In the genomic region with DNA sequence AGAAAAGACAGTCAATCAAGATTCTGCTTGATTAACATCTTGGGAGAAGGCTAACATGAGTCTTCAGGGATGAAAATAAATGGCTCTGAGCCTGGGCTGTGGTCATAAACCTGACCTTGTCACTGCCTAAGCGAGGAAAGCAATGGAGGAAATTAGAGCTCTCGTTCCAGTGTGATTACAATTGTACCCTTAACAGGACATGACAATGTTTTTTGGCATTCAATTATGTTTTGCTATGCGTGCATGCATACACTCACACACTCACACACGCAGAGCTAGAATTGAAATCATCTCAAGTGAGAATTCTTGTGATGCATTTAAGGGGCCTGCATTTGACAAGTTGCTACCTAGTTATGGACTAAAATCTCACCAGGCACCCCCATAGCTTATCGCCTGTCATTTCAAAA, we compare ENCODE assay signal across 9 cellular contexts. TPM values are rescaled to one million over a fixed set of nuclear protein-coding genes. Genes with fewer than 3 reads are reported as not detected.
A peak's percentile ranks its signal among the peaks of the same experiment; 100 is the strongest.
DNase-seq lines count a peak whose midpoint lies in the region; ATAC-seq and TF ChIP-seq lines count a peak whose summit lies in the region.
"Had no signal": no experiment of that assay in that cellular context is flagged by ENCODE, and none has a peak within 500 bp of the region (broad histone marks: within the 10 kb centered on the region; RNA-seq: fewer than 3 reads in every experiment).

No MANE protein-coding gene starts in this region.

- H3K27me3 Mint-ChIP-seq in stimulated activated memory B cell treated with anti-CD40 and anti-IgM and Interleukin-4, amounts not matched to agents 10 μg/mL and 1 μg/mL and 100 μg/mL, for 72 hours, result no peaks in the 10 kb centered on the region
- no peaks in the 10 kb centered on the region for H3K27me3 Mint-ChIP-seq in activated T-helper 17 cell treated with anti-CD3 and anti-CD28 coated beads, Interleukin-2, amount 50 U/mL, for 72 hours

- no peak for TF ChIP-seq CTCF in WI38 (IDR thresholded peaks at IDR 0.05; ENCODE audit: low read depth, low read length)

- no peaks in the 10 kb centered on the region for H3K9me3 Mint-ChIP-seq in stimulated activated memory B cell treated with anti-CD40 and anti-IgM and Interleukin-4, amounts not matched to agents 10 μg/mL and 1 μg/mL and 100 μg/mL, for 72 hours
- no peaks in the 10 kb centered on the region for H3K9me3 Mint-ChIP-seq in activated T-helper 17 cell treated with anti-CD3 and anti-CD28 coated beads, Interleukin-2, amount 50 U/mL, for 72 hours

- no peak overlapping the region for H3K4me3 Mint-ChIP-seq in stimulated activated memory B cell treated with anti-CD40 and anti-IgM and Interleukin-4, amounts not matched to agents 10 μg/mL and 1 μg/mL and 100 μg/mL, for 72 hours
- H3K4me3 Mint-ChIP-seq in activated T-helper 17 cell treated with anti-CD3 and anti-CD28 coated beads, Interleukin-2, amount 50 U/mL, for 72 hours, result no peak overlapping the region

- no peaks in the 10 kb centered on the region for H3K36me3 Mint-ChIP-seq in stimulated activated memory B cell treated with anti-CD40 and anti-IgM and Interleukin-4, amounts not matched to agents 10 μg/mL and 1 μg/mL and 100 μg/mL, for 72 hours
- no peaks in the 10 kb centered on the region for H3K36me3 Mint-ChIP-seq in activated T-helper 17 cell treated with anti-CD3 and anti-CD28 coated beads, Interleukin-2, amount 50 U/mL, for 72 hours (ENCODE audit: low read depth)

- DNase-seq in skeletal muscle cell (ENCODE audit: low read depth) (peak; percentile 41), COR-L47 (lab: John Stamatoyannopoulos, UW) (no peak)
- DNase-seq: left lung had no signal

- H3K4me3 ChIP-seq in WI38 (ENCODE audit: low read depth, low read length), result peak overlapping the region; percentile 43
- no peak overlapping the region for H3K4me3 ChIP-seq in skeletal muscle cell (ENCODE audit: low read depth, low read length)

- ATAC-seq in GM19023 (IDR thresholded peaks at IDR 0.05; ENCODE audit: unreplicated experiment) (peak; percentile 9), HG02884 (IDR thresholded peaks at IDR 0.05; ENCODE audit: unreplicated experiment) (peak; percentile 12)
- ATAC-seq in stimulated activated memory B cell treated with anti-CD40 and anti-IgM and Interleukin-4, amounts not matched to agents 10 μg/mL and 1 μg/mL and 100 μg/mL, for 72 hours, result no peak
- no peak for ATAC-seq in activated T-helper 17 cell treated with anti-CD3 and anti-CD28 coated beads, Interleukin-2, amount 50 U/mL, for 72 hours (replicated peaks)

- H3K27ac Mint-ChIP-seq in stimulated activated memory B cell treated with anti-CD40 and anti-IgM and Interleukin-4, amounts not matched to agents 10 μg/mL and 1 μg/mL and 100 μg/mL, for 72 hours, result no peak overlapping the region
- no peak overlapping the region for H3K27ac Mint-ChIP-seq in activated T-helper 17 cell treated with anti-CD3 and anti-CD28 coated beads, Interleukin-2, amount 50 U/mL, for 72 hours

- peaks cover 17% of the 10 kb centered on the region for H3K4me1 Mint-ChIP-seq in stimulated activated memory B cell treated with anti-CD40 and anti-IgM and Interleukin-4, amounts not matched to agents 10 μg/mL and 1 μg/mL and 100 μg/mL, for 72 hours
- H3K4me1 Mint-ChIP-seq in activated T-helper 17 cell treated with anti-CD3 and anti-CD28 coated beads, Interleukin-2, amount 50 U/mL, for 72 hours, result peaks cover 14% of the 10 kb centered on the region

RNA-seq across cellular contexts. Expression of gene ZNF80, which starts 24.1 kb away (rescaled TPM):
- total RNA-seq in activated T-helper 17 cell treated with anti-CD3 and anti-CD28 coated beads, Interleukin-2, amount 50 U/mL, for 72 hours, result under 1 TPM; 0.15 to 0.29 TPM

RNA-seq across cellular contexts. Expression of gene DRD3, which starts 34.4 kb away (rescaled TPM):
- total RNA-seq in activated T-helper 17 cell treated with anti-CD3 and anti-CD28 coated beads, Interleukin-2, amount 50 U/mL, for 72 hours, result not detected
- total RNA-seq: left lung, SK-MEL-5 had no signal

Comparison
In these comparisons a context has a peak if more than half of its experiments do, and no peak if none do; other contexts are left out.
1. ATAC-seq: peak in GM19023 (single experiment) and HG02884 (single experiment); none in stimulated activated memory B cell treated with anti-CD40 and anti-IgM and Interleukin-4, amounts not matched to agents 10 μg/mL and 1 μg/mL and 100 μg/mL, for 72 hours (single experiment) and activated T-helper 17 cell treated with anti-CD3 and anti-CD28 coated beads, Interleukin-2, amount 50 U/mL, for 72 hours (single experiment).